Comparison of ENCODE assay signal across 1 cellular context in the genomic region with DNA sequence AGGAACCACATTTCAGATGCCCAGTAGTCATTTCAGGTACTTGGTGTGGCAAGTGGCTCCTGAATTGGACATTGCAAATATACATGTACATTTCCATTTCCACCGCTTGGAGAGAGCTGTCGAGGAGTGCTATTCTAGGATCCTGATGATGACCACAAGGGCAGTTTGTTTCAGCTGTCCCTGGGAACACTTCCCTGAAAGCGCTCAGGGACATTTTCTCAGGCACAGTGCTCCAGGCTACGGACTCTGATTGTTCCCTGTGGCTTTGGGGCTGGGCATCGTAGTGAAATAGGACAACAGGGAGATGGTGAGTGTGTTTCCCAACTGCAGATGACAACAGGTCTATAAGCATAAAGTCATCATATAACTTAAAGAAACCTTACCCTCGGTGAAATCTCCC.
TF ChIP-seq lines count a peak whose summit lies in the region.

No MANE protein-coding gene starts in this region.

TF ChIP-seq in GM12878, 131 proteins besides CTCF, POLR2A, EP300 and RAD21:
- TF ChIP-seq, protein P1, sequence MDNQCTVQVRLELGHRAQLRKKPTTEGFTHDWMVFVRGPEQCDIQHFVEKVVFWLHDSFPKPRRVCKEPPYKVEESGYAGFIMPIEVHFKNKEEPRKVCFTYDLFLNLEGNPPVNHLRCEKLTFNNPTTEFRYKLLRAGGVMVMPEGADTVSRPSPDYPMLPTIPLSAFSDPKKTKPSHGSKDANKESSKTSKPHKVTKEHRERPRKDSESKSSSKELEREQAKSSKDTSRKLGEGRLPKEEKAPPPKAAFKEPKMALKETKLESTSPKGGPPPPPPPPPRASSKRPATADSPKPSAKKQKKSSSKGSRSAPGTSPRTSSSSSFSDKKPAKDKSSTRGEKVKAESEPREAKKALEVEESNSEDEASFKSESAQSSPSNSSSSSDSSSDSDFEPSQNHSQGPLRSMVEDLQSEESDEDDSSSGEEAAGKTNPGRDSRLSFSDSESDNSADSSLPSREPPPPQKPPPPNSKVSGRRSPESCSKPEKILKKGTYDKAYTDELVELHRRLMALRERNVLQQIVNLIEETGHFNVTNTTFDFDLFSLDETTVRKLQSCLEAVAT (IDR thresholded peaks at IDR 0.05), result no peak
- TF ChIP-seq RFX5 (IDR thresholded peaks at IDR 0.05; ENCODE audit: low read depth, low read length) (no peak), SRF (IDR thresholded peaks at IDR 0.05; ENCODE audit: low read depth in 2 of 2, low read length in 2 of 2) (no peak), ZNF207 (IDR thresholded peaks at IDR 0.05; ENCODE audit: borderline replicate concordance) (no peak), HCFC1 (IDR thresholded peaks at IDR 0.05; ENCODE audit: low read length) (no peak), SIN3A (IDR thresholded peaks at IDR 0.05; ENCODE audit: low read depth, low read length) (no peak), LARP7 (IDR thresholded peaks at IDR 0.05) (no peak), MXI1 (IDR thresholded peaks at IDR 0.05; ENCODE audit: low read depth, low read length) (no peak), MTA2 (IDR thresholded peaks at IDR 0.05; ENCODE audit: low read depth) (no peak), STAT1 (conservative IDR thresholded peaks at IDR 0.05) (no peak), BCL11A (IDR thresholded peaks at IDR 0.05; ENCODE audit: low read depth, low read length) (no peak), TCF3 (IDR thresholded peaks at IDR 0.05; ENCODE audit: borderline replicate concordance, insufficient read depth, low read depth, low read length) (no peak), SIX5 (IDR thresholded peaks at IDR 0.05; ENCODE audit: low read depth, low read length, severe bottlenecking) (no peak), CBX5 (IDR thresholded peaks at IDR 0.05; ENCODE audit: low read depth) (no peak), E2F8 (IDR thresholded peaks at IDR 0.05; ENCODE audit: low read depth, partially characterized antibody) (no peak), MEF2A (IDR thresholded peaks at IDR 0.05; ENCODE audit: insufficient read depth, low read depth, low read length) (no peak)
